Comparison of ENCODE assay signal across 11 cellular contexts in the genomic region with DNA sequence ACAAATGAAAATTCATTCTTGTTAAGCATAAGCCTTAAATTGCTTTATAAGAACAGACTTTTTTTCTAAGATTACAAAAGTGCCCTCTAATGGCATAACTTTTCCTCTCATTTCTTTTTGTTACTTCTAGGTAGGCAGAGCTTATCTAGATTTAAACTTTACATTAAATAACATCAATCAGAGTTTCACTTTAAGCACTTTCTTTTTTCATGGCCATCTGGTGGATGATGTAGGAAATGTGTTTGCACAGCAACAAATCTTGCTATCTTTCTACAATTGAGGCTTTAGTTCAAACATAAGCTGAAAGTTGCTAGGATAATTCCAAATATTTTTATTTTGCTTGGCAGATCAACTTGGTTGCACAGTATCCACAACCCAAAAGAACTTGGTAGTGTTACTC. TPM values are rescaled to one million over a fixed set of nuclear protein-coding genes. Genes with fewer than 3 reads are reported as not detected.
DNase-seq lines count a peak whose midpoint lies in the region; ATAC-seq and TF ChIP-seq lines count a peak whose summit lies in the region.
"Had no signal": no experiment of that assay in that cellular context is flagged by ENCODE, and none has a peak within 500 bp of the region (broad histone marks: within the 10 kb centered on the region; RNA-seq: fewer than 3 reads in every experiment).

No MANE protein-coding gene starts in this region.

- H3K4me3 ChIP-seq in AG04450 (ENCODE audit: low read depth, low read length) (no peak overlapping the region), astrocyte of the spinal cord (ENCODE audit: low read depth, low read length) (no peak overlapping the region), left lung (no peak overlapping the region), gastrocnemius medialis (no peak overlapping the region)

- H3K4me1 ChIP-seq in left lung, result peaks cover 7 to 28% of the 10 kb centered on the region in 2 donors
- no peaks in the 10 kb centered on the region for H3K4me1 ChIP-seq in gastrocnemius medialis

- no peak for TF ChIP-seq POLR2A in gastrocnemius medialis (IDR thresholded peaks at IDR 0.05)

- H3K27ac ChIP-seq in AG04450 (ENCODE audit: low read depth, low read length) (no peak overlapping the region), left lung (peak overlapping the region in 1 of 2 donors; percentile 23), gastrocnemius medialis (no peak overlapping the region)

- DNase-seq in AG04450 (ENCODE audit: low read depth, low spot score), result no peak
- DNase-seq in H4 (ENCODE audit: low spot score), result peak; percentile 26
- DNase-seq in astrocyte of the spinal cord (ENCODE audit: low read depth, low spot score), result peak; percentile 32
- no peak for DNase-seq in left lung
- DNase-seq in gastrocnemius medialis, result no peak
- no peak for DNase-seq in putamen (ENCODE audit: low spot score)
- DNase-seq: activated T-cell treated with anti-CD3 and anti-CD28 coated beads, Interleukin-2, amount 50 U/mL, for 72 hours; NCI-H524 treated with DMSO at 0.1 percent for 48 hours had no signal

- intact Hi-C loops in left lung (cut with DNase I) (no loop called here), gastrocnemius medialis (cut with DNase I; ENCODE audit: low total_unique reads) (no loop called here)

- no peaks in the 10 kb centered on the region for H3K27me3 ChIP-seq in AG04450 (ENCODE audit: control insufficient read depth, insufficient read depth, low read length)
- no peaks in the 10 kb centered on the region for H3K27me3 ChIP-seq in left lung
- no peaks in the 10 kb centered on the region for H3K27me3 ChIP-seq in gastrocnemius medialis

- in situ Hi-C loops in astrocyte of the spinal cord (cut with HindIII; ENCODE audit: low sequenced_read_pairs), result no loop called here
- in situ Hi-C loops in gastrocnemius medialis (cut with MboI; ENCODE audit: low sequenced_read_pairs in 4 of 4), result no loop called here

- CTCF ChIA-PET in AG04450 (lab: Charles Lee), result interaction anchor here (0.9 to 1.5 kb wide), 5 partner anchors 330 to 977 kb away, joined by 3 to 4 read pairs (median 3); no protein-coding TSS in a partner anchor

- H3K36me3 ChIP-seq in left lung, result no peaks in the 10 kb centered on the region
- no peaks in the 10 kb centered on the region for H3K36me3 ChIP-seq in gastrocnemius medialis

- H3K9me3 ChIP-seq in AG04450 (ENCODE audit: control insufficient read depth, insufficient read depth, low read length) (no peaks in the 10 kb centered on the region), left lung (no peaks in the 10 kb centered on the region), gastrocnemius medialis (no peaks in the 10 kb centered on the region)

- POLR2A ChIA-PET in AG04450 (lab: Yijun Ruan, JAX), result no interaction called here

- TF ChIP-seq CTCF in AG04450 (IDR thresholded peaks at IDR 0.05; ENCODE audit: low read depth, low read length), result peak; percentile 44
- peak; percentile 50 for TF ChIP-seq CTCF in astrocyte of the spinal cord (IDR thresholded peaks at IDR 0.05; ENCODE audit: low read depth, low read length)
- peak in 1 of 2 donors; percentile 30 for TF ChIP-seq CTCF in left lung (IDR thresholded peaks at IDR 0.05)
- TF ChIP-seq CTCF in gastrocnemius medialis (IDR thresholded peaks at IDR 0.05 in 4 of 5, conservative IDR thresholded peaks at IDR 0.05 in 1 of 5), result peak in 1 of 5 experiments; percentile 24

- ATAC-seq in left lung (peak; percentile 34), gastrocnemius medialis (no peak), GM18517 (IDR thresholded peaks at IDR 0.05; ENCODE audit: unreplicated experiment) (no peak), GM18909 (IDR thresholded peaks at IDR 0.05; ENCODE audit: poor library complexity, unreplicated experiment) (no peak)
- ATAC-seq: activated T-cell treated with anti-CD3 and anti-CD28 coated beads, Interleukin-2, amount 50 U/mL, for 72 hours had no signal

RNA-seq across cellular contexts. Expression of a gene that starts 22.1 kb away (rescaled TPM):
- not detected in 2 replicates for polyA plus RNA-seq in AG04450 (2011; rRNA removed)
- polyA minus RNA-seq in AG04450 (2011; rRNA and poly(A)+ RNA removed), result not detected in 2 replicates
- 2.4 and 2.7 TPM in 2 replicates for total RNA-seq in H4 (2014; rRNA removed; shearing (Covaris generic))
- 100 to 1,000 TPM; 143 to 489 TPM for total RNA-seq in left lung
- total RNA-seq in gastrocnemius medialis, result 1 to 10 TPM; 2.6 to 8.1 (median 4.5) TPM
- total RNA-seq: pulmonary artery endothelial cell had no signal

Comparison
In these comparisons a context has a peak if more than half of its experiments do, and no peak if none do; other contexts are left out.
1. DNase-seq: peak in H4 (single experiment) and astrocyte of the spinal cord (single experiment); none in AG04450 (single experiment), left lung (0 of 2), gastrocnemius medialis (0 of 2) and putamen (single experiment).
2. RNA of a gene that starts 22.1 kb away (total RNA-seq): 143 to 489 TPM in left lung; 2.6 to 8.1 TPM in gastrocnemius medialis and 2.4 to 2.7 TPM in H4; every median in the first group is over 10 times any median in the second.